Comparison of ENCODE assay signal across 8 cellular contexts in the genomic region with DNA sequence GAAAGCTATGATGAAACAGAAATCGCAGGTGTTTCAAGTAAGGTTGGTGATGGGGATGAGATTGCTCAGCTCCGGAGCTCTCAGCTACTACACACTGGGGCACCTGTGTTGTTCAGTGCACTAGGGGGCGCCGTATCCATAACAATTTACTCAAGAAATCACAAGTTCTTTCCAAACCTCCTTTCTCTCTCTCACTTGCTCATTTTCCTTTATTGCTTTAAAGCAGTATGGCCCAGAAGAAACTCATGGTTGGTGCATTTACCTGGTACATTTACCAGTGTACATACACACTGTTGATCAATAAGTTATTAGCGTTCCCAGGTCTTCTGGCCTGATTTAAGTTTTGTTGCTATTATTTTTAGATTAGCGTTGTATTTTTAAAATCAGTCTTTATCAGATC.
DNase-seq lines count a peak whose midpoint lies in the region; ATAC-seq and TF ChIP-seq lines count a peak whose summit lies in the region.

No MANE protein-coding gene starts in this region.

- peak; percentile 76 to 77 for TF ChIP-seq CTCF in Caco-2 (IDR thresholded peaks at IDR 0.05; ENCODE audit: insufficient read depth in 1 of 2, low read depth in 1 of 2, low read length in 1 of 2, severe bottlenecking in 1 of 2, unreplicated experiment in 1 of 2)
- TF ChIP-seq CTCF in Loucy (conservative IDR thresholded peaks at IDR 0.05; ENCODE audit: low read length), result peak; percentile 82
- TF ChIP-seq CTCF in RWPE2 (IDR thresholded peaks at IDR 0.05; ENCODE audit: poor library complexity, severe bottlenecking), result peak; percentile 86
- TF ChIP-seq CTCF in foreskin fibroblast (IDR thresholded peaks at IDR 0.05; ENCODE audit: low read depth, low read length), result peak; percentile 67
- TF ChIP-seq CTCF in omental fat pad (IDR thresholded peaks at IDR 0.05), result peak in 2 of 3 donors; percentile 40 to 77
- peak; percentile 77 to 85 (median 78) for TF ChIP-seq CTCF in tibial nerve (IDR thresholded peaks at IDR 0.05)

- H3K4me2 ChIP-seq in Loucy (ENCODE audit: low read depth, low read length, poor library complexity, severe bottlenecking), result no peak overlapping the region

- H3K4me1 Mint-ChIP-seq in Caco-2 (ENCODE audit: low read depth, unreplicated experiment), result no peaks in the 10 kb centered on the region
- H3K4me1 Mint-ChIP-seq in activated T-helper 2 cell treated with anti-CD3 and anti-CD28 coated beads, Interferon-gamma antibody, Interleukin-2, Interleukin-4, amounts not matched to agents 10 μg/mL and 5 μg/mL and 100 μg/mL, durations not matched to agents 14 hours and 24 hours and 36 hours (ENCODE audit: low read depth), result peaks cover 78% of the 10 kb centered on the region

- BruUV-seq in Caco-2 (replicated peaks; lab: Mats Ljungman, UMichigan), result no TSS peak

- TF ChIP-seq POLR2A in tibial nerve (IDR thresholded peaks at IDR 0.05), result no peak

- no peak for TF ChIP-seq EP300 in tibial nerve (IDR thresholded peaks at IDR 0.05)

- H3K27me3 Mint-ChIP-seq in Caco-2 (ENCODE audit: insufficient read depth, unreplicated experiment), result no peaks in the 10 kb centered on the region
- H3K27me3 Mint-ChIP-seq in activated T-helper 2 cell treated with anti-CD3 and anti-CD28 coated beads, Interferon-gamma antibody, Interleukin-2, Interleukin-4, amounts not matched to agents 10 μg/mL and 5 μg/mL and 100 μg/mL, durations not matched to agents 14 hours and 24 hours and 36 hours (ENCODE audit: low read depth), result no peaks in the 10 kb centered on the region

- intact Hi-C loops in Caco-2 (cut with micrococcal nuclease; ENCODE audit: unreplicated experiment), result loop anchor here (1.0 to 5.0 kb wide), 4 partner anchors 53 to 434 kb away; a partner anchor contains a TSS
- intact Hi-C loops in activated T-helper 2 cell treated with anti-CD3 and anti-CD28 coated beads, Interferon-gamma antibody, Interleukin-2, Interleukin-4, amounts not matched to agents 10 μg/mL and 5 μg/mL and 100 μg/mL, durations not matched to agents 14 hours and 24 hours and 36 hours (cut with micrococcal nuclease), result loop anchor here (1.0 to 2.0 kb wide), 4 partner anchors 46 to 350 kb away; no protein-coding TSS in a partner anchor

- no peak overlapping the region for H3K4me3 ChIP-seq in Caco-2 (ENCODE audit: low read depth, low read length)
- no peak overlapping the region for H3K4me3 ChIP-seq in Loucy (ENCODE audit: low read length, poor library complexity, severe bottlenecking)
- H3K4me3 ChIP-seq in RWPE2 (ENCODE audit: severe bottlenecking), result no peak overlapping the region
- H3K4me3 ChIP-seq in foreskin fibroblast (ENCODE audit: low read depth in 1 of 2, low read length in 2 of 2), result no peak overlapping the region
- H3K4me3 ChIP-seq in tibial nerve, result no peak overlapping the region

- no peaks in the 10 kb centered on the region for H3K79me2 ChIP-seq in Loucy (ENCODE audit: insufficient read depth, low read length)

- H3K27ac ChIP-seq in RWPE2 (ENCODE audit: poor library complexity, severe bottlenecking) (no peak overlapping the region), tibial nerve (peak overlapping the region in 2 of 4 donors; percentile 13 to 17)

- H4K20me1 ChIP-seq in Loucy (ENCODE audit: insufficient read depth, low read length, poor library complexity, severe bottlenecking), result no peaks in the 10 kb centered on the region

- H3K27ac Mint-ChIP-seq in Caco-2 (ENCODE audit: unreplicated experiment), result no peak overlapping the region
- peak overlapping the region; percentile 77 for H3K27ac Mint-ChIP-seq in activated T-helper 2 cell treated with anti-CD3 and anti-CD28 coated beads, Interferon-gamma antibody, Interleukin-2, Interleukin-4, amounts not matched to agents 10 μg/mL and 5 μg/mL and 100 μg/mL, durations not matched to agents 14 hours and 24 hours and 36 hours

- H3K9me3 Mint-ChIP-seq in Caco-2 (ENCODE audit: unreplicated experiment), result no peaks in the 10 kb centered on the region
- no peaks in the 10 kb centered on the region for H3K9me3 Mint-ChIP-seq in activated T-helper 2 cell treated with anti-CD3 and anti-CD28 coated beads, Interferon-gamma antibody, Interleukin-2, Interleukin-4, amounts not matched to agents 10 μg/mL and 5 μg/mL and 100 μg/mL, durations not matched to agents 14 hours and 24 hours and 36 hours

- no peaks in the 10 kb centered on the region for H3F3A ChIP-seq in Loucy (ENCODE audit: low read depth)

- no peaks in the 10 kb centered on the region for H3K36me3 ChIP-seq in Caco-2 (ENCODE audit: control insufficient read depth, insufficient read depth, low read length)
- no peaks in the 10 kb centered on the region for H3K36me3 ChIP-seq in Loucy (ENCODE audit: insufficient read depth, low read length)
- no peaks in the 10 kb centered on the region for H3K36me3 ChIP-seq in RWPE2 (ENCODE audit: low read depth)
- no peaks in the 10 kb centered on the region for H3K36me3 ChIP-seq in tibial nerve

- H3K36me3 Mint-ChIP-seq in Caco-2 (ENCODE audit: insufficient read depth, unreplicated experiment), result no peaks in the 10 kb centered on the region
- peaks cover 13% of the 10 kb centered on the region for H3K36me3 Mint-ChIP-seq in activated T-helper 2 cell treated with anti-CD3 and anti-CD28 coated beads, Interferon-gamma antibody, Interleukin-2, Interleukin-4, amounts not matched to agents 10 μg/mL and 5 μg/mL and 100 μg/mL, durations not matched to agents 14 hours and 24 hours and 36 hours (ENCODE audit: low read depth)

- no peak overlapping the region for H3K9ac ChIP-seq in Loucy (ENCODE audit: low read depth, low read length, poor library complexity, severe bottlenecking)

- DNase-seq in Caco-2 (peak; percentile 75 to 79), RWPE2 (ENCODE audit: low spot score) (no peak), foreskin fibroblast (peak; percentile 50 to 87), omental fat pad (ENCODE audit: low spot score) (peak; percentile 88), tibial nerve (ENCODE audit: low spot score in 2 of 2) (peak; percentile 84 to 93)
- peak; percentile 79 for DNase-seq in activated T-helper 2 cell treated with anti-CD3 and anti-CD28 coated beads, Interferon-gamma antibody, Interleukin-2, Interleukin-4, amounts not matched to agents 10 μg/mL and 5 μg/mL and 100 μg/mL, durations not matched to agents 14 hours and 24 hours and 36 hours (ENCODE audit: low spot score)

- no peak overlapping the region for H3K4me3 Mint-ChIP-seq in Caco-2 (ENCODE audit: unreplicated experiment)
- H3K4me3 Mint-ChIP-seq in activated T-helper 2 cell treated with anti-CD3 and anti-CD28 coated beads, Interferon-gamma antibody, Interleukin-2, Interleukin-4, amounts not matched to agents 10 μg/mL and 5 μg/mL and 100 μg/mL, durations not matched to agents 14 hours and 24 hours and 36 hours (ENCODE audit: low read depth), result no peak overlapping the region

- POLR2A ChIA-PET in Caco-2 (lab: Charles Lee), result interaction anchor here (0.5 kb wide), 1 partner anchor 48 kb away, joined by 3 read pairs; no protein-coding TSS in a partner anchor

- no peaks in the 10 kb centered on the region for H3K9me3 ChIP-seq in Caco-2
- H3K9me3 ChIP-seq in Loucy (ENCODE audit: insufficient read depth, low read depth, low read length), result no peaks in the 10 kb centered on the region
- no peaks in the 10 kb centered on the region for H3K9me3 ChIP-seq in RWPE2 (ENCODE audit: severe bottlenecking)
- no peaks in the 10 kb centered on the region for H3K9me3 ChIP-seq in tibial nerve

- CTCF ChIA-PET in Caco-2 (lab: Charles Lee), result interaction anchor here (0.5 to 1.0 kb wide), 7 partner anchors 13 to 350 kb away, joined by 3 to 14 read pairs (median 4); no protein-coding TSS in a partner anchor

- ATAC-seq in GM21526 (IDR thresholded peaks at IDR 0.05; ENCODE audit: low FRiP score, unreplicated experiment), result peak; percentile 70
- peak; percentile 66 for ATAC-seq in RWPE2 (ENCODE audit: low read depth)
- ATAC-seq in omental fat pad (ENCODE audit: low FRiP score), result no peak

- no peaks in the 10 kb centered on the region for H3K27me3 ChIP-seq in Caco-2 (replicated peaks; ENCODE audit: control insufficient read depth, insufficient read depth, low read length)
- H3K27me3 ChIP-seq in Loucy (ENCODE audit: insufficient read depth, low read length, poor library complexity, severe bottlenecking), result no peaks in the 10 kb centered on the region
- H3K27me3 ChIP-seq in RWPE2 (ENCODE audit: insufficient read depth, poor library complexity, severe bottlenecking), result no peaks in the 10 kb centered on the region
- H3K27me3 ChIP-seq in tibial nerve, result no peaks in the 10 kb centered on the region

- no peak overlapping the region for H2AFZ ChIP-seq in Loucy (ENCODE audit: low read length)

- no peaks in the 10 kb centered on the region for H3K9me2 ChIP-seq in Loucy (replicated peaks; ENCODE audit: low read depth, low read length)

- no peaks in the 10 kb centered on the region for H3K4me1 ChIP-seq in Caco-2
- peaks cover 24% of the 10 kb centered on the region for H3K4me1 ChIP-seq in Loucy (ENCODE audit: insufficient read depth, low read length, poor library complexity, severe bottlenecking)
- H3K4me1 ChIP-seq in RWPE2 (ENCODE audit: insufficient read depth, poor library complexity, severe bottlenecking), result peaks cover 14% of the 10 kb centered on the region
- peaks cover 0 to 54% (median 24%) of the 10 kb centered on the region in 4 donors for H3K4me1 ChIP-seq in tibial nerve

- WGBS in tibial nerve, 2 donors, result 31 to 33% methylated on average over 6 of the region's 6 CpGs
